1 cellular context compared by ENCODE assay signal in genomic region chr1:225809842-225810578, GRCh38.
A peak's percentile ranks its signal among the peaks of the same experiment; 100 is the strongest.
TF ChIP-seq lines count a peak whose summit lies in the region.

Gene EPHX1 (plus strand): TSS chr1:225810124. CDS start chr1:225828730, 18,606 bp downstream.

TF ChIP-seq in A549, 52 proteins besides CTCF, POLR2A, EP300 and RAD21 (continued from another document):
- peak; percentile 6 for TF ChIP-seq MAX (IDR thresholded peaks at IDR 0.05)
TF ChIP-seq in A549: peak in this region for 4.
